24 cellular contexts compared by ENCODE assay signal in genomic region chr3:113270786-113271185, GRCh38. TPM values are rescaled to one million over a fixed set of nuclear protein-coding genes. Genes with fewer than 3 reads are reported as not detected.
"Had no signal": no experiment of that assay in that cellular context is flagged by ENCODE, and none has a peak within 500 bp of the region (broad histone marks: within the 10 kb centered on the region; RNA-seq: fewer than 3 reads in every experiment).

No MANE protein-coding gene starts in this region.

- H3K27me3 ChIP-seq: cardiac muscle cell, SJSA1, thyroid gland had no signal

- H3K27ac ChIP-seq: cardiac muscle cell, heart right ventricle, left ventricle myocardium inferior, SJSA1 had no signal

- ATAC-seq: activated T-cell treated with anti-CD3 and anti-CD28 coated beads, Interleukin-2, amount 50 U/mL, for 4 hours; heart right ventricle; natural killer cell treated with Interleukin-12 subunit alpha and Interleukin-12 subunit beta and Interleukin-15 and Interleukin-18, amount 100 ng/mL, for 72 hours; sciatic nerve; stimulated activated naive B cell treated with anti-CD40 and anti-IgM and Interleukin-4, amounts not matched to agents 10 μg/mL and 1 μg/mL and 100 μg/mL, for 72 hours; WTC11 had no signal

- H3K4me3 ChIP-seq: cardiac muscle cell, heart right ventricle, left ventricle myocardium inferior, SJSA1, thyroid gland had no signal

- FAIRE-seq: small intestine, TTC549 had no signal

- DNase-seq: activated CD8-positive, alpha-beta memory T cell treated with anti-CD3 and anti-CD28 coated beads for 24 hours; activated CD8-positive, alpha-beta memory T cell treated with anti-CD3 and anti-CD28 coated beads, Interleukin-2, amount 50 U/mL, for 4 hours; activated naive CD4-positive, alpha-beta T cell; activated naive CD8-positive, alpha-beta T cell treated with anti-CD3 and anti-CD28 coated beads, Interleukin-2, amount 10 ng/mL, durations not matched to agents 7 days and 5 days; activated T-cell treated with anti-CD3 and anti-CD28 coated beads, Interleukin-2, amount 50 U/mL, for 4 hours; amniotic stem cell; effector CD4-positive, alpha-beta T cell; heart right ventricle; left ventricle myocardium inferior; midbrain; occipital lobe; small intestine; stimulated activated CD4-positive, alpha-beta T cell treated with anti-CD3 and anti-CD28 coated beads, Interleukin-2, amount 100 ng/mL, for 48 hours; stimulated activated CD8-positive, alpha-beta memory T cell treated with anti-CD3 and anti-CD28 coated beads, Interleukin-4, amount 100 ng/mL, for 48 hours; stimulated activated naive B cell treated with anti-CD40 and anti-IgM and Interleukin-4, amounts not matched to agents 10 μg/mL and 1 μg/mL and 100 μg/mL, for 72 hours; T-helper 1 cell; thyroid gland had no signal

- H3K36me3 ChIP-seq: SJSA1 had no signal

- H3K9me3 ChIP-seq: heart right ventricle, left ventricle myocardium inferior, SJSA1, thyroid gland had no signal

RNA-seq across cellular contexts. Expression of gene BOC, which starts 59.4 kb away (rescaled TPM):
- total RNA-seq: activated naive CD8-positive, alpha-beta T cell treated with anti-CD3 and anti-CD28 coated beads, Interleukin-2, amount 10 ng/mL, durations not matched to agents 7 days and 5 days; lung microvascular endothelial cell had no signal
